In the genomic region with DNA sequence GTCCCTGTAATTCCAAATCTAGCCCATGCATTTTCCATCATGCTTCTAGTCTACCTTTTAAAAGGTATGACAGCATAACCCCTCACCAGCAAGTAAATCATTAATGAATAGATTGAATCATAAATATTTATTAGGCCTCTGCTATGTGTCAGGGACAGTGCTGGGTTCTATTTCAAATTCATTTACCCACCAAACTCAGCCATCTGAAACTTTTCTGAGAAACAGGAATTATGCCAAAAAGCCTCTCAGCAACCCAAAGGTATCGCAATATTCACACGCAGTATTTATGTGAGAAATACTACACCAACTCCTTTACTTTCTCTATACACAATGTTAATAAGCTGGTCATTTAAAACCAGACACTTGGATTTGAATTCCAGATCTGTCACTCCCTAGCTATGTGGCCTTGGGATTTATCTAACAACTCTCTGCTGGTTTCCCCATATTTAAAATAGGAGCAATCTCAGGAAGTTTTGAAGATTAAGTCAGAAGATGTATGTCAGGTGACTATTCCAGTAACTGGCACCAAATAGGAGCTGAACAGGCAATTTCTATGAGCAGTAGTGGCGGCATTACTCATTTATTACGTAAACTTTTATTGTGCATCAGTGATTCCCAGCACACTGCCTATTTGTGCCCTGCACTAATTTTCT, we compare ENCODE assay signal across 1 cellular context.
A peak's percentile ranks its signal among the peaks of the same experiment; 100 is the strongest.
TF ChIP-seq lines count a peak whose summit lies in the region.

No MANE protein-coding gene starts in this region.

TF ChIP-seq in A549, 52 proteins besides CTCF, POLR2A, EP300 and RAD21:
- TF ChIP-seq ESRRA (IDR thresholded peaks at IDR 0.05; ENCODE audit: borderline replicate concordance, low read length) (no peak), MAFK (IDR thresholded peaks at IDR 0.05; ENCODE audit: partially characterized antibody) (peak; percentile 19), TP53 (CRISPR knock-in tag; IDR thresholded peaks at IDR 0.05) (no peak)
